ENCODE assay signal across 8 cellular contexts in the genomic region with DNA sequence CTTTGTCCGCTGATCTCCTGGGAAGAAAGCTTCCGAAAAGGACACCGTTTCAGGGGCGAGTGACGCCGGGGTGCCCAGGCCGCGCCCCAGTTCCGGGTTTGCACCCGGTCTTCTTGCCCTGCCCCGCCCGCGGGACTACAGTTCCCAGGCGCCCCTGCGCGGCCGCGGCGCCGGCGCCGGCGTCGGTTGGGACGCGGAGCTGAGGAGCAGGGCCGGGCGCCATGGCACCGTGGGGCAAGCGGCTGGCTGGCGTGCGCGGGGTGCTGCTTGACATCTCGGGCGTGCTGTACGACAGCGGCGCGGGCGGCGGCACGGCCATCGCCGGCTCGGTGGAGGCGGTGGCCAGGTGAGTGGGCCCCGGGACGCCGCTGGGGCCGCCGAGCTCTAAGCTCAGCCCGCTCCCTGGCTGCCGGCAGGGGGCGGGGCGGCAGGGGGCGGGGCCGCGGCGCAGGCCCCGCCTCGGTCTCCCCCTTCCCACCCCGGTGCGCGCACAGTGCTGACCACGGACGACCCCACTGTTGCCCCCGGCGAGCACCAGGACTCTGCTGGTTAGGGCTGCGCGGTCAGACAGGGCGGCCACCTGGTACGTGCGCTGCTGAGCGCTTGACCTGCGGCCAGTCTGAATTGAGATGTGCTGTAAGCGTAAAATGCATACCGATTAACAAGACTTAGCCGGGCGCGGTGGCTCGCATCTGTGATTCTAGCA. TPM values are rescaled to one million over a fixed set of nuclear protein-coding genes. Genes with fewer than 3 reads are reported as not detected.
DNase-seq lines count a peak whose midpoint lies in the region; ATAC-seq and TF ChIP-seq lines count a peak whose summit lies in the region.

Gene LHPP (plus strand): TSS at position 182 of the 706 bp plus-strand sequence. CDS start 40 bp downstream, at position 222.

- peak in 1 of 2 donors; percentile 84 for TF ChIP-seq POLR2A in thyroid gland (IDR thresholded peaks at IDR 0.05)

- H3K4me3 ChIP-seq in parathyroid adenoma (ENCODE audit: low read depth, low read length) (peak within 1 kb of the TSS; percentile 55), thyroid gland (replicated peaks in 1 of 3) (peak within 1 kb of the TSS; percentile 16 to 46 (median 43))

- WGBS in thyroid gland, 2 donors: 1 to 4% methylated on average over 29 to 33 of the region's 81 CpGs

- H2AFZ ChIP-seq in parathyroid adenoma: peak within 1 kb of the TSS; percentile 99

- H3K79me2 ChIP-seq in parathyroid adenoma: no peaks in the 10 kb centered on the region

- peaks cover 15% of the 10 kb centered on the region for H3K27me3 Mint-ChIP-seq in activated naive CD8-positive, alpha-beta T cell treated with anti-CD3 and anti-CD28 coated beads for 36 hours

- peaks cover 3% of the 10 kb centered on the region for H3K36me3 Mint-ChIP-seq in activated naive CD8-positive, alpha-beta T cell treated with anti-CD3 and anti-CD28 coated beads for 36 hours

- ATAC-seq in Right ventricle myocardium superior (ENCODE audit: poor library complexity): peak; percentile 99

- H3K9me3 ChIP-seq in parathyroid adenoma (ENCODE audit: control insufficient read depth, low read length) (no peaks in the 10 kb centered on the region), thyroid gland (no peaks in the 10 kb centered on the region)

- DNase-seq in GM04503 (ENCODE audit: low read depth) (peak; percentile 31), GOT3 (lab: John Stamatoyannopoulos, UW) (peak; percentile 39), LHCN-M2 (ENCODE audit: low read depth) (peak; percentile 78), SKM-1 (lab: John Stamatoyannopoulos, UW; ENCODE audit: unreplicated experiment) (peak; percentile 21), Right ventricle myocardium superior (peak; percentile 93), thyroid gland (peak; percentile 83 to 88)
- peak; percentile 91 for DNase-seq in activated naive CD8-positive, alpha-beta T cell treated with anti-CD3 and anti-CD28 coated beads for 36 hours

- TF ChIP-seq CTCF in parathyroid adenoma (IDR thresholded peaks at IDR 0.05) (peak; percentile 38), thyroid gland (IDR thresholded peaks at IDR 0.05) (peak in 4 of 6 experiments; percentile 13 to 55 (median 46))

- peak within 1 kb of the TSS; percentile 85 for H3K27ac Mint-ChIP-seq in activated naive CD8-positive, alpha-beta T cell treated with anti-CD3 and anti-CD28 coated beads for 36 hours

- H3K27ac ChIP-seq in parathyroid adenoma: peak within 1 kb of the TSS; percentile 69
- peak within 1 kb of the TSS; percentile 63 to 87 (median 75) for H3K27ac ChIP-seq in thyroid gland

- intact Hi-C loops in Right ventricle myocardium superior (cut with DNase I) (no loop called here), thyroid gland (cut with DNase I) (no loop called here)

- H3K9ac ChIP-seq in parathyroid adenoma: no peak within 1 kb of the TSS

- H3K9me3 Mint-ChIP-seq in activated naive CD8-positive, alpha-beta T cell treated with anti-CD3 and anti-CD28 coated beads for 36 hours: no peaks in the 10 kb centered on the region

- no peaks in the 10 kb centered on the region for H3K36me3 ChIP-seq in parathyroid adenoma (ENCODE audit: control insufficient read depth, insufficient read depth, low read length)
- H3K36me3 ChIP-seq in thyroid gland: no peaks in the 10 kb centered on the region

- peak within 1 kb of the TSS; percentile 84 for H3K4me3 Mint-ChIP-seq in activated naive CD8-positive, alpha-beta T cell treated with anti-CD3 and anti-CD28 coated beads for 36 hours

- no peaks in the 10 kb centered on the region for H3K27me3 ChIP-seq in parathyroid adenoma (ENCODE audit: control insufficient read depth, insufficient read depth, low read length)
- no peaks in the 10 kb centered on the region for H3K27me3 ChIP-seq in thyroid gland

- H3K4me1 ChIP-seq in parathyroid adenoma: no peaks in the 10 kb centered on the region
- peaks cover 40 to 51% of the 10 kb centered on the region in 2 donors for H3K4me1 ChIP-seq in thyroid gland

- H3K4me1 Mint-ChIP-seq in activated naive CD8-positive, alpha-beta T cell treated with anti-CD3 and anti-CD28 coated beads for 36 hours: peaks cover 24% of the 10 kb centered on the region

- H3K4me2 ChIP-seq in parathyroid adenoma (ENCODE audit: low read length): peak within 1 kb of the TSS; percentile 67

RNA-seq across cellular contexts. Expression of gene LHPP, which starts in this region (rescaled TPM):
- total RNA-seq in LHCN-M2 (2014; rRNA removed) (11.9 and 13.2 TPM in 2 replicates), Right ventricle myocardium superior (7.4 TPM), thyroid gland (10 to 100 TPM in 3 of 4 donors, 1 to 10 TPM in 1; 8.3 to 69.9 (median 48.3) TPM)
- polyA plus RNA-seq in LHCN-M2 (2012): 21.3 TPM
- total RNA-seq in activated naive CD8-positive, alpha-beta T cell treated with anti-CD3 and anti-CD28 coated beads for 36 hours: 1 to 10 TPM; 7.8 to 8.2 TPM

Comparison
In these comparisons a context has a peak if more than half of its experiments do, and no peak if none do; other contexts are left out.
1. Peak in every context shown above with its lines: DNase-seq, ATAC-seq, H3K4me3 ChIP-seq and H3K27ac ChIP-seq.
2. DNase-seq: peak in every context shown above with its lines; median percentile 93 in Right ventricle myocardium superior; 91 in activated naive CD8-positive, alpha-beta T cell treated with anti-CD3 and anti-CD28 coated beads for 36 hours; 86 in thyroid gland; 78 in LHCN-M2; 39 in GOT3; 31 in GM04503; 21 in SKM-1.